24 cellular contexts compared by ENCODE assay signal in the genomic region with DNA sequence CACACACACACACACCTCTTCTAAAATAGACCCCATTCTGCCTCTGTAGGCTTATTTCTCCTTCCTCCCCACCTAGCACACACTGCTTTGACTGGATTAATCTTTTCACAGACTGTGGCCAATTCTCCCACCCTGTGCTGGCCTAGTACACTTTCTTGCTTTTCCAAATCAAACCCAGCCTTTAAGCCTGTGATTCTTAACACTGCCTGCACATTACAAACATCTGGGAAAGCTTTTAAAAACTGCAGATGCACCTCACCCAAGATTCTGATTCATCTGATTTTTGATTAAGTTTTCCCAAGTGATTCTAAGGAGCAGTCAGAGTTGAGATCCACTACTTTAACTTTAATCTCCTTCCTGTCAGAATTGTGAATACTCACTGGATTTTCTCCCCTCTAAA. TPM values are rescaled to one million over a fixed set of nuclear protein-coding genes. Genes with fewer than 3 reads are reported as not detected.
DNase-seq lines count a peak whose midpoint lies in the region; ATAC-seq, FAIRE-seq and TF ChIP-seq lines count a peak whose summit lies in the region.
"Had no signal": no experiment of that assay in that cellular context is flagged by ENCODE, and none has a peak within 500 bp of the region (broad histone marks: within the 10 kb centered on the region; RNA-seq: fewer than 3 reads in every experiment).

No MANE protein-coding gene starts in this region.

- H3K36me3 ChIP-seq in lower lobe of right lung = peaks cover 22% of the 10 kb centered on the region
- no peaks in the 10 kb centered on the region for H3K36me3 ChIP-seq in thyroid gland
- H3K36me3 ChIP-seq: uterus, WERI-Rb-1 had no signal

- intact Hi-C loops in lower lobe of right lung (cut with DNase I) = no loop called here
- intact Hi-C loops in thyroid gland (cut with DNase I) = no loop called here

- TF ChIP-seq POLR2A in A549 (IDR thresholded peaks at IDR 0.05; ENCODE audit: low read length) (no peak), thyroid gland (IDR thresholded peaks at IDR 0.05) (no peak)

- no peak for TF ChIP-seq EP300 in A549 (IDR thresholded peaks at IDR 0.05)

- H3K27ac ChIP-seq in A549 (no peak overlapping the region), lower lobe of right lung (no peak overlapping the region), thyroid gland (no peak overlapping the region)
- H3K27ac ChIP-seq: ascending aorta, parathyroid adenoma, uterus, WERI-Rb-1 had no signal

- DNase-seq in A549 (ENCODE audit: low read depth in 1 of 2, low spot score in 1 of 2) (no peak), EL (peak; percentile 21), WTC11 (ENCODE audit: low spot score) (no peak), foreskin fibroblast (peak; percentile 18 to 59), lower lobe of right lung (no peak), thyroid gland (no peak), NCI-H1105 (lab: John Stamatoyannopoulos, UW) (no peak)
- DNase-seq: activated CD4-positive, alpha-beta memory T cell treated with anti-CD3 and anti-CD28 coated beads for 36 hours; activated naive CD4-positive, alpha-beta T cell treated with Interleukin-2 at 50 U/mL for 16 hours; activated T-cell treated with anti-CD3 and anti-CD28 coated beads, Interleukin-2, amount 50 U/mL, for 1 hour; foreskin melanocyte; kidney; naive thymus-derived CD8-positive, alpha-beta T cell; NCI-H1092; NCI-H2081 treated with DMSO at 0.1 percent for 48 hours; NCI-H524 treated with DMSO at 0.1 percent for 48 hours; stimulated activated CD4-positive, alpha-beta T cell treated with anti-CD3 and anti-CD28 coated beads, Interleukin-2, amount 100 ng/mL, for 48 hours; T-helper 1 cell; uterus; WERI-Rb-1 had no signal

- CTCF ChIA-PET in A549 (lab: Yijun Ruan, JAX) (interaction anchor here (1.2 kb wide), 1 partner anchor 133 kb away, joined by 3 read pairs; no protein-coding TSS in a partner anchor), WTC11 (lab: Charles Lee) (no interaction called here)

- H3K27me3 Mint-ChIP-seq in WTC11 (ENCODE audit: low read depth) = no peaks in the 10 kb centered on the region
- H3K27me3 Mint-ChIP-seq: activated CD4-positive, alpha-beta memory T cell treated with anti-CD3 and anti-CD28 coated beads for 36 hours; naive thymus-derived CD8-positive, alpha-beta T cell had no signal

- POLR2A ChIA-PET in A549 (lab: Yijun Ruan, JAX) = no interaction called here
- POLR2A ChIA-PET in WTC11 (lab: Charles Lee) = no interaction called here

- H3K4me3 ChIP-seq in A549 = no peak overlapping the region
- H3K4me3 ChIP-seq in foreskin fibroblast (ENCODE audit: low read depth in 1 of 2, low read length in 2 of 2) = no peak overlapping the region
- H3K4me3 ChIP-seq in lower lobe of right lung = no peak overlapping the region
- no peak overlapping the region for H3K4me3 ChIP-seq in thyroid gland (replicated peaks in 1 of 3)
- H3K4me3 ChIP-seq: ascending aorta, uterus had no signal

- ATAC-seq in A549 = no peak
- no peak for ATAC-seq in WTC11
- no peak for ATAC-seq in esophagus mucosa
- no peak for ATAC-seq in lower lobe of right lung
- ATAC-seq: naive thymus-derived CD8-positive, alpha-beta T cell had no signal

- no peak overlapping the region for H3K4me2 ChIP-seq in A549

- H3K9me3 ChIP-seq in A549 (no peaks in the 10 kb centered on the region), lower lobe of right lung (no peaks in the 10 kb centered on the region), thyroid gland (no peaks in the 10 kb centered on the region)
- H3K9me3 ChIP-seq: ascending aorta, uterus had no signal

- peaks cover 15% of the 10 kb centered on the region for H3K4me1 Mint-ChIP-seq in WTC11

- no peak overlapping the region for H3K4me3 Mint-ChIP-seq in WTC11
- H3K4me3 Mint-ChIP-seq: activated CD4-positive, alpha-beta memory T cell treated with anti-CD3 and anti-CD28 coated beads for 36 hours; naive thymus-derived CD8-positive, alpha-beta T cell had no signal

- H3K4me1 ChIP-seq in A549 (peaks cover 18% of the 10 kb centered on the region), lower lobe of right lung (peaks cover 12% of the 10 kb centered on the region), thyroid gland (peaks cover 0 to 24% of the 10 kb centered on the region in 2 donors)
- H3K4me1 ChIP-seq: ascending aorta, parathyroid adenoma, uterus had no signal

- no peaks in the 10 kb centered on the region for H3K27me3 ChIP-seq in lower lobe of right lung (ENCODE audit: low read depth)
- H3K27me3 ChIP-seq in thyroid gland = no peaks in the 10 kb centered on the region
- H3K27me3 ChIP-seq: ascending aorta, uterus had no signal

- peak overlapping the region; percentile 84 for H3K27ac Mint-ChIP-seq in WTC11
- H3K27ac Mint-ChIP-seq: activated CD4-positive, alpha-beta memory T cell treated with anti-CD3 and anti-CD28 coated beads for 36 hours had no signal

- TF ChIP-seq RAD21 in A549 (conservative IDR thresholded peaks at IDR 0.05 in 1 of 2, IDR thresholded peaks at IDR 0.05 in 1 of 2) = no peak

- no peak for TF ChIP-seq CTCF in A549 (IDR thresholded peaks at IDR 0.05)
- no peak for TF ChIP-seq CTCF in WTC11 (IDR thresholded peaks at IDR 0.05)
- no peak for TF ChIP-seq CTCF in foreskin fibroblast (IDR thresholded peaks at IDR 0.05; ENCODE audit: low read depth, low read length)
- TF ChIP-seq CTCF in lower lobe of right lung (IDR thresholded peaks at IDR 0.05) = no peak
- no peak for TF ChIP-seq CTCF in thyroid gland (IDR thresholded peaks at IDR 0.05)

- no peaks in the 10 kb centered on the region for H3K9me3 Mint-ChIP-seq in WTC11
- H3K9me3 Mint-ChIP-seq: activated CD4-positive, alpha-beta memory T cell treated with anti-CD3 and anti-CD28 coated beads for 36 hours; naive thymus-derived CD8-positive, alpha-beta T cell had no signal

- peak; percentile 39 for FAIRE-seq in A549 (lab: Jason Lieb, UNC)
- FAIRE-seq: H1, kidney had no signal

- peaks cover 6% of the 10 kb centered on the region; the same call in 1 of the 2 replicates for H3K36me3 Mint-ChIP-seq in WTC11

TF ChIP-seq in A549, 52 proteins besides CTCF, POLR2A, EP300 and RAD21 (continues in another document):
- TF ChIP-seq NR3C1 (IDR thresholded peaks at IDR 0.05) = no peak
- TF ChIP-seq HOXB5 (CRISPR knock-in tag; IDR thresholded peaks at IDR 0.05) = no peak
- no peak for TF ChIP-seq ZC3H11A (IDR thresholded peaks at IDR 0.05)
- no peak for TF ChIP-seq HES2 (IDR thresholded peaks at IDR 0.05)
- no peak for TF ChIP-seq CHD4 (IDR thresholded peaks at IDR 0.05; ENCODE audit: borderline replicate concordance)
- no peak for TF ChIP-seq KDM1A (IDR thresholded peaks at IDR 0.05; ENCODE audit: low read depth)

TF ChIP-seq in WTC11, 78 proteins besides CTCF, POLR2A, EP300 and RAD21 (continues in another document):
- TF ChIP-seq RELA (CRISPR knock-in tag; IDR thresholded peaks at IDR 0.05; ENCODE audit: borderline replicate concordance) (no peak), STAT6 (CRISPR knock-in tag; conservative IDR thresholded peaks at IDR 0.05; ENCODE audit: low read depth) (no peak), OVOL2 (CRISPR knock-in tag; IDR thresholded peaks at IDR 0.05; ENCODE audit: borderline replicate concordance) (no peak), GABPB1 (CRISPR knock-in tag; IDR thresholded peaks at IDR 0.05) (no peak), ZNF121 (CRISPR knock-in tag; IDR thresholded peaks at IDR 0.05) (no peak), ZNF138 (CRISPR knock-in tag; conservative IDR thresholded peaks at IDR 0.05) (no peak), TP53 (CRISPR knock-in tag; IDR thresholded peaks at IDR 0.05) (no peak)

RNA-seq across cellular contexts. Expression of gene CSNK1G1, which starts 12.8 kb away (rescaled TPM):
- polyA plus RNA-seq in A549 (2011; rRNA removed) (31.8 and 36.3 TPM in 2 replicates), A549 (2017; fragmentation: RNase III; extraction: RNeasy Plus Mini Kit Qiagen cat#74134 plus additional on column Dnase treatment) (10.4 to 12.5 TPM (median 11.0 TPM) in 3 replicates)
- 5.2 and 6.9 TPM in 2 replicates for polyA plus RNA-seq in A549 (2012; cell fraction: cytosol; rRNA removed)
- 4.8 and 6.0 TPM in 2 replicates for polyA plus RNA-seq in A549 (2012; cell fraction: nucleus; rRNA removed)
- 48.8 and 50.5 TPM in 2 replicates for polyA minus RNA-seq in A549 (2011; rRNA and poly(A)+ RNA removed)
- total RNA-seq in WTC11 (2021) (14.9 to 19.3 TPM (median 15.3 TPM) in 3 replicates), esophagus mucosa (17.3 TPM), lower lobe of right lung (19.8 TPM), thyroid gland (10 to 100 TPM; 19.1 to 50.0 (median 21.3) TPM)

RNA-seq across cellular contexts. Expression of gene PCLAF, which starts 38.0 kb away (rescaled TPM):
- polyA plus RNA-seq in A549 (2011; rRNA removed) (452 and 457 TPM in 2 replicates), A549 (2017; fragmentation: RNase III; extraction: RNeasy Plus Mini Kit Qiagen cat#74134 plus additional on column Dnase treatment) (204 to 221 TPM (median 218 TPM) in 3 replicates)
- 181 and 206 TPM in 2 replicates for polyA plus RNA-seq in A549 (2012; cell fraction: cytosol; rRNA removed)
- 37.2 and 65.0 TPM in 2 replicates for polyA plus RNA-seq in A549 (2012; cell fraction: nucleus; rRNA removed)
- 24.9 and 70.3 TPM in 2 replicates for polyA minus RNA-seq in A549 (2011; rRNA and poly(A)+ RNA removed)
- total RNA-seq in WTC11 (2021) (27.2 to 41.6 TPM (median 41.5 TPM) in 3 replicates), esophagus mucosa (18.3 TPM), lower lobe of right lung (4.5 TPM), thyroid gland (1 to 10 TPM in 3 of 4 donors, not detected in 1; 3.4 to 8.7 (median 3.5) TPM)
- total RNA-seq: ascending aorta had no signal

RNA-seq across cellular contexts. Expression of gene TRIP4, which starts 44.4 kb away (rescaled TPM):
- polyA plus RNA-seq in A549 (2011; rRNA removed) (30.0 and 34.9 TPM in 2 replicates), A549 (2017; fragmentation: RNase III; extraction: RNeasy Plus Mini Kit Qiagen cat#74134 plus additional on column Dnase treatment) (24.8 to 31.0 TPM (median 27.7 TPM) in 3 replicates)
- 10.8 and 11.0 TPM in 2 replicates for polyA plus RNA-seq in A549 (2012; cell fraction: cytosol; rRNA removed)
- polyA plus RNA-seq in A549 (2012; cell fraction: nucleus; rRNA removed) = 5.6 and 8.9 TPM in 2 replicates
- polyA minus RNA-seq in A549 (2011; rRNA and poly(A)+ RNA removed) = 16.3 and 19.0 TPM in 2 replicates
- total RNA-seq in WTC11 (2021) (12.9 to 15.7 TPM (median 15.4 TPM) in 3 replicates), esophagus mucosa (22.1 TPM), lower lobe of right lung (23.2 TPM), thyroid gland (10 to 100 TPM; 13.7 to 39.6 (median 21.7) TPM)

Comparison
In these comparisons a context has a peak if more than half of its experiments do, and no peak if none do; other contexts are left out.
1. DNase-seq: peak in EL (single experiment) and foreskin fibroblast (2 of 2); none in A549 (0 of 2), WTC11 (single experiment), lower lobe of right lung (single experiment), thyroid gland (0 of 2) and NCI-H1105 (single experiment).